14 cellular contexts compared by ENCODE assay signal in genomic region chr12:62270872-62271271, GRCh38.
"Had no signal": no experiment of that assay in that cellular context is flagged by ENCODE, and none has a peak within 500 bp of the region (broad histone marks: within the 10 kb centered on the region; RNA-seq: fewer than 3 reads in every experiment).

No MANE protein-coding gene starts in this region.

- H3K9me3 ChIP-seq: esophagus squamous epithelium, suprapubic skin, upper lobe of left lung had no signal

- DNase-seq: activated CD4-positive, CD25-positive, alpha-beta regulatory T cell treated with anti-CD3 and anti-CD28 coated beads, Interleukin-2, amount 50 U/mL, for 72 hours; activated gamma-delta T cell treated with Interleukin-2 at 50 U/mL for 16 hours; amniotic stem cell; esophagus squamous epithelium; foreskin fibroblast; left colon; naive B cell; occipital lobe; right cardiac atrium; SIG-M5; small intestine; stimulated activated naive B cell treated with anti-CD40 and anti-IgM and Interleukin-4, amounts not matched to agents 10 μg/mL and 1 μg/mL and 100 μg/mL, for 72 hours; upper lobe of left lung had no signal

- ATAC-seq: left colon; right cardiac atrium; stimulated activated naive B cell treated with anti-CD40 and anti-IgM and Interleukin-4, amounts not matched to agents 10 μg/mL and 1 μg/mL and 100 μg/mL, for 72 hours had no signal

- FAIRE-seq: small intestine had no signal

- H3K36me3 ChIP-seq: esophagus squamous epithelium, suprapubic skin, upper lobe of left lung had no signal

- H3K27me3 ChIP-seq: esophagus squamous epithelium, suprapubic skin, upper lobe of left lung had no signal

- H3K4me3 ChIP-seq: esophagus squamous epithelium, suprapubic skin, upper lobe of left lung had no signal

- H3K27ac ChIP-seq: esophagus squamous epithelium, suprapubic skin, upper lobe of left lung had no signal
